Comparison of ENCODE assay signal across 15 cellular contexts in the genomic region with DNA sequence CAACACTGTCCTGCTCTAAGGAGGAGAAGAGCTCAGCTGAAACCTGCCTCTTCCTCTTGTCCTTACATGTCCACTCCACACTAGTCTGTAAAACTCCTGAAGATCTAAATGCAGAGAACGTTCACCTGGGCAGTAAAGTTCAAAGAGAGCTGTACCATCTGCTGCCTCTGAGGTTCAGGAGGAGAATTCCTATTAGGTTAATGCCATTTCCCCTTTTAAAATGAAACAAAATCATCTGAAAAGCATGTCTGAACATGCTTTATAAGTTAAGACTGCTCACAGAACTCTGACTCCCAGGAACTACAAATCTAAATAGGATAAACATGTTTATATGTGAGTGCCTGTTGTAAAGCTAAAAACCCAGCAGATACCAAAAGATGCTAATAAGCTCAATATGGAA.
"Had no signal": no experiment of that assay in that cellular context is flagged by ENCODE, and none has a peak within 500 bp of the region (broad histone marks: within the 10 kb centered on the region; RNA-seq: fewer than 3 reads in every experiment).

No MANE protein-coding gene starts in this region.

- H3K4me3 Mint-ChIP-seq: mesothelial cell of epicardium; neural crest cell; T-helper 2 cell treated with Interferon-gamma antibody and Interleukin-4, amounts not matched to agents 5 μg/mL and 100 μg/mL, for 36 hours had no signal

- H3K4me1 ChIP-seq: colonic mucosa, spleen had no signal

- H3K4me3 ChIP-seq: colonic mucosa, ovary, spleen had no signal

- H3K36me3 ChIP-seq: colonic mucosa, ovary had no signal

- DNase-seq: activated CD4-positive, alpha-beta T cell treated with anti-CD3 and anti-CD28 coated beads, Interleukin-2, amount 50 U/mL, for 4 hours; activated effector memory CD4-positive, alpha-beta T cell treated with Interleukin-2 at 50 U/mL for 16 hours; activated naive CD4-positive, alpha-beta T cell treated with anti-CD3 and anti-CD28 coated beads, Interleukin-2, amount 50 U/mL, for 16 hours; activated T-cell treated with anti-CD3 and anti-CD28 coated beads, Interleukin-2, amount 50 U/mL, for 1 hour; caudate nucleus; colonic mucosa; foreskin melanocyte; head of caudate nucleus; ovary; spleen; stimulated activated CD4-positive, alpha-beta T cell treated with anti-CD3 and anti-CD28 coated beads, Interleukin-1b, Interleukin-23, amount 100 ng/mL, for 48 hours had no signal

- H3K9me3 ChIP-seq: colonic mucosa, ovary, spleen had no signal

- H3K27me3 ChIP-seq: colonic mucosa, ovary, spleen had no signal

- ATAC-seq: sciatic nerve had no signal

- H3K27ac ChIP-seq: colonic mucosa, ovary, spleen had no signal

- H3K9me3 Mint-ChIP-seq: neural crest cell; T-helper 2 cell treated with Interferon-gamma antibody and Interleukin-4, amounts not matched to agents 5 μg/mL and 100 μg/mL, for 36 hours had no signal

- H3K27ac Mint-ChIP-seq: mesothelial cell of epicardium; T-helper 2 cell treated with Interferon-gamma antibody and Interleukin-4, amounts not matched to agents 5 μg/mL and 100 μg/mL, for 36 hours had no signal
